Comparison of ENCODE assay signal across 8 cellular contexts in the genomic region with DNA sequence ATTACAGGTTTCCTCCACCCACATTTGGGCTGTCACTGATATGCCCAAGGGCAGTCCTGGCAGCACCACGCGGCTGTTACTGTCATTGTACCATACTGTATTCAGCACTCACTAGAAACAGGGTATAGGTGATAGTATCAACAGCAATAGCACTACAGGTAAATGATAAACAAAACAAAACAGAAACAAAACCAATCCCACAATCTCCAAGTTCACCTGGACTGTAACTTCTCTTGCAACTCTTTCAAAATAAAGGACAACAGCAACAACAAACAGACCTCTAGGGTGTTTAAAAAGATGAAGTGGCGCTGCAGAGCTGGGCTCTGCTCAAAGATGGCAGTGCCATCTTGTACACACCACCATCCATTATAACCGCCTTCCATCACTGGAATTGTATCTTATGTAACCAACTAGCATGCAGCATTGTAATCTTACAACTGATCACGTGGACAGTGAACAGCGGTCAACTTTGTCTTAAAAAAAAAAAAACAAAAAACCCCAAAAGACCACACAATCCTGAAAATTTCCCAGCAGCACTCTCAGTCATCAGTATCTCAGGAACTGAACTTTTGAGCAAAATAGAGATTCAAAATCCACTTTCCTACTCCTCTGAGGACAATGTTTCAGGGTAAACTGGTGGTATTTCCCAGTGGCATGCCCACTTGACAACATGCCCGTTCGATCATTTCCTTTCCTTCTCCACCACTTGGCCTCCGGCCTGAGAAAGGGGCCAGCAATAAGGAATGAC. TPM values are rescaled to one million over a fixed set of nuclear protein-coding genes. Genes with fewer than 3 reads are reported as not detected.
A peak's percentile ranks its signal among the peaks of the same experiment; 100 is the strongest.
DNase-seq lines count a peak whose midpoint lies in the region; ATAC-seq and TF ChIP-seq lines count a peak whose summit lies in the region.

No MANE protein-coding gene starts in this region.

- H3K4me1 Mint-ChIP-seq in CD8-positive, alpha-beta memory T cell = peaks cover 62 to 71% (median 68%) of the 10 kb centered on the region in 3 donors

- peak overlapping the region; percentile 94 to 100 (median 99) for H3K27ac Mint-ChIP-seq in CD8-positive, alpha-beta memory T cell

- CTCF ChIA-PET in CD8-positive, alpha-beta memory T cell (lab: Charles Lee) = interaction anchor here (1.2 kb wide), 1 partner anchor 128 kb away, joined by 3 read pairs; no protein-coding TSS in a partner anchor

- POLR2A ChIA-PET in CD8-positive, alpha-beta memory T cell (lab: Charles Lee) = interaction anchor here (0.5 to 1.0 kb wide), 4 partner anchors 8 to 555 kb away, joined by 3 to 4 read pairs (median 4); partner anchors contain the start of gene RBM34

- H3K36me3 Mint-ChIP-seq in CD8-positive, alpha-beta memory T cell = peaks cover 23 to 51% (median 23%) of the 10 kb centered on the region in 3 donors

- peak overlapping the region; percentile 90 to 98 (median 95) for H3K4me3 Mint-ChIP-seq in CD8-positive, alpha-beta memory T cell

- peaks cover 11% of the 10 kb centered on the region for H3K36me3 ChIP-seq in CD8-positive, alpha-beta memory T cell (ENCODE audit: insufficient read depth, low read length)
- peaks cover 0 to 15% (median 10%) of the 10 kb centered on the region in 4 donors for H3K36me3 ChIP-seq in right lobe of liver

- peak; percentile 6 to 57 (median 51) for DNase-seq in CD8-positive, alpha-beta memory T cell
- peak; percentile 77 for DNase-seq in KBM-7
- DNase-seq in cardiac fibroblast (ENCODE audit: low read depth in 2 of 2) = peak; percentile 66 to 79
- peak in 2 of 3 donors; percentile 54 to 59 for DNase-seq in right lobe of liver
- DNase-seq in stimulated activated naive CD8-positive, alpha-beta T cell treated with anti-CD3 and anti-CD28 coated beads, Interleukin-15, Interleukin-2, amounts not matched to agents 100 U/mL and 50 U/mL, for 24 hours = peak; percentile 47
- no peak for DNase-seq in GM19238 (ENCODE audit: insufficient read length, low spot score)

- 0% methylated on average over 9 of the region's 9 CpGs for WGBS in right lobe of liver (ENCODE audit: insufficient coverage, low coverage, low lambda C conversion rate, missing lambda C conversion rate)

- H3K27me3 ChIP-seq in CD8-positive, alpha-beta memory T cell (ENCODE audit: insufficient read depth, low read length, poor library complexity, severe bottlenecking) = no peaks in the 10 kb centered on the region
- H3K27me3 ChIP-seq in right lobe of liver = no peaks in the 10 kb centered on the region

- in situ Hi-C loops in KBM-7 (cut with MboI; ENCODE audit: low pct_unique_long_range_greater_than_20kb, low sequenced_read_pairs) = loop anchor here (25.0 kb wide), 2 partner anchors 256 to 356 kb away; no protein-coding TSS in a partner anchor

- H3K27ac ChIP-seq in CD8-positive, alpha-beta memory T cell (ENCODE audit: low read depth, low read length) = peak overlapping the region; percentile 95
- H3K27ac ChIP-seq in right lobe of liver = peak overlapping the region; percentile 100

- peaks cover 0 to 6% (median 0%) of the 10 kb centered on the region in 5 donors for H3K9me3 Mint-ChIP-seq in CD8-positive, alpha-beta memory T cell

- peak; percentile 67 for TF ChIP-seq POLR2A in right lobe of liver (IDR thresholded peaks at IDR 0.05)

- peaks cover 62% of the 10 kb centered on the region for H3K4me1 ChIP-seq in CD8-positive, alpha-beta memory T cell (ENCODE audit: insufficient read depth, low read length)
- H3K4me1 ChIP-seq in right lobe of liver = peaks cover under 1 to 33% (median 14%) of the 10 kb centered on the region in 4 donors

- H3K9me3 ChIP-seq in CD8-positive, alpha-beta memory T cell (ENCODE audit: low read length) = no peaks in the 10 kb centered on the region
- H3K9me3 ChIP-seq in right lobe of liver = no peaks in the 10 kb centered on the region

- ATAC-seq in SK-N-SH treated with all-trans-retinoic acid at 6 μM for 48 hours = peak; percentile 8
- peak; percentile 3 to 17 (median 12) for ATAC-seq in right lobe of liver
- ATAC-seq in stimulated activated naive CD8-positive, alpha-beta T cell treated with anti-CD3 and anti-CD28 coated beads, Interleukin-15, Interleukin-2, amounts not matched to agents 100 U/mL and 50 U/mL, for 24 hours = no peak
- no peak for ATAC-seq in GM18517 (IDR thresholded peaks at IDR 0.05; ENCODE audit: unreplicated experiment)

- TF ChIP-seq CTCF in cardiac fibroblast (IDR thresholded peaks at IDR 0.05; ENCODE audit: low read depth, low read length) (no peak), right lobe of liver (IDR thresholded peaks at IDR 0.05) (no peak)

- H3K4me3 ChIP-seq in CD8-positive, alpha-beta memory T cell (ENCODE audit: low read length) = peak overlapping the region; percentile 93
- H3K4me3 ChIP-seq in cardiac fibroblast (replicated peaks in 1 of 2; ENCODE audit: low read depth in 2 of 2, low read length in 2 of 2) (peak overlapping the region; percentile 62 to 69), right lobe of liver (peak overlapping the region; percentile 68 to 73 (median 68))

- H3K27me3 Mint-ChIP-seq in CD8-positive, alpha-beta memory T cell = peaks cover 0 to 15% of the 10 kb centered on the region in 2 donors

- intact Hi-C loops in right lobe of liver (cut with DNase I) = loop anchor here in 1 of 2 donors (10.0 kb wide), 1 partner anchor 359 kb away; no protein-coding TSS in a partner anchor

TF ChIP-seq in SK-N-SH treated with all-trans-retinoic acid at 6 μM for 48 hours, 23 proteins besides CTCF, POLR2A, EP300 and RAD21 (continues in another document):
- TF ChIP-seq CSRNP3 (CRISPR knock-in tag; IDR thresholded peaks at IDR 0.05) = no peak
- no peak for TF ChIP-seq OSR1 (CRISPR knock-in tag; IDR thresholded peaks at IDR 0.05)
- TF ChIP-seq, protein P1, sequence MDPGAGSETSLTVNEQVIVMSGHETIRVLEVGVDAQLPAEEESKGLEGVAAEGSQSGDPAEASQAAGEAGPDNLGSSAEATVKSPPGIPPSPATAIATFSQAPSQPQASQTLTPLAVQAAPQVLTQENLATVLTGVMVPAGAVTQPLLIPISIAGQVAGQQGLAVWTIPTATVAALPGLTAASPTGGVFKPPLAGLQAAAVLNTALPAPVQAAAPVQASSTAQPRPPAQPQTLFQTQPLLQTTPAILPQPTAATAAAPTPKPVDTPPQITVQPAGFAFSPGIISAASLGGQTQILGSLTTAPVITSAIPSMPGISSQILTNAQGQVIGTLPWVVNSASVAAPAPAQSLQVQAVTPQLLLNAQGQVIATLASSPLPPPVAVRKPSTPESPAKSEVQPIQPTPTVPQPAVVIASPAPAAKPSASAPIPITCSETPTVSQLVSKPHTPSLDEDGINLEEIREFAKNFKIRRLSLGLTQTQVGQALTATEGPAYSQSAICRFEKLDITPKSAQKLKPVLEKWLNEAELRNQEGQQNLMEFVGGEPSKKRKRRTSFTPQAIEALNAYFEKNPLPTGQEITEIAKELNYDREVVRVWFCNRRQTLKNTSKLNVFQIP (CRISPR knock-in tag; IDR thresholded peaks at IDR 0.05; ENCODE audit: borderline replicate concordance, low read depth) = 0 out of 2 replicates have a peak, but pooled peaks have one; percentile 44
- TF ChIP-seq ZNF70 (CRISPR knock-in tag; IDR thresholded peaks at IDR 0.05) = no peak
- TF ChIP-seq ZFP3 (CRISPR knock-in tag; IDR thresholded peaks at IDR 0.05) = 0 out of 2 replicates have a peak, but pooled peaks have one; percentile 16
- TF ChIP-seq ZC3H10 (CRISPR knock-in tag; IDR thresholded peaks at IDR 0.05) = no peak
- TF ChIP-seq TCF4 (CRISPR knock-in tag; IDR thresholded peaks at IDR 0.05; ENCODE audit: borderline replicate concordance) = no peak
- TF ChIP-seq GLIS3 (CRISPR knock-in tag; IDR thresholded peaks at IDR 0.05) = no peak
- TF ChIP-seq ARNTL (CRISPR knock-in tag; IDR thresholded peaks at IDR 0.05; ENCODE audit: borderline replicate concordance, low read depth) = no peak
- no peak for TF ChIP-seq ZFP30 (CRISPR knock-in tag; IDR thresholded peaks at IDR 0.05)
- no peak for TF ChIP-seq BACH2 (CRISPR knock-in tag; IDR thresholded peaks at IDR 0.05; ENCODE audit: borderline replicate concordance)
- no peak for TF ChIP-seq TOX (CRISPR knock-in tag; IDR thresholded peaks at IDR 0.05; ENCODE audit: borderline replicate concordance)
- no peak for TF ChIP-seq CREB5 (CRISPR knock-in tag; IDR thresholded peaks at IDR 0.05; ENCODE audit: low read depth)
- no peak for TF ChIP-seq CSDC2 (CRISPR knock-in tag; IDR thresholded peaks at IDR 0.05)
- no peak for TF ChIP-seq ESRRG (CRISPR knock-in tag; IDR thresholded peaks at IDR 0.05)

RNA-seq across cellular contexts. Expression of gene IRF2BP2, which starts 3.8 kb away (rescaled TPM):
- 10 to 100 TPM; 91.8 to 98.4 TPM for total RNA-seq in CD8-positive, alpha-beta memory T cell
- polyA plus RNA-seq in CD8-positive, alpha-beta memory T cell = 42.5 TPM
- 10 to 100 TPM; 35.3 to 93.2 (median 56.8) TPM for total RNA-seq in right lobe of liver

Comparison
In these comparisons a context has a peak if more than half of its experiments do, and no peak if none do; other contexts are left out.
1. ATAC-seq: peak in SK-N-SH treated with all-trans-retinoic acid at 6 μM for 48 hours (single experiment) and right lobe of liver (4 of 4); none in stimulated activated naive CD8-positive, alpha-beta T cell treated with anti-CD3 and anti-CD28 coated beads, Interleukin-15, Interleukin-2, amounts not matched to agents 100 U/mL and 50 U/mL, for 24 hours (single experiment) and GM18517 (single experiment).
2. Peak in every context shown above with its lines, with median percentiles within 50 percentile points of each other: H3K4me3 ChIP-seq.